ENCODE assay signal across 1 cellular context in the genomic region with DNA sequence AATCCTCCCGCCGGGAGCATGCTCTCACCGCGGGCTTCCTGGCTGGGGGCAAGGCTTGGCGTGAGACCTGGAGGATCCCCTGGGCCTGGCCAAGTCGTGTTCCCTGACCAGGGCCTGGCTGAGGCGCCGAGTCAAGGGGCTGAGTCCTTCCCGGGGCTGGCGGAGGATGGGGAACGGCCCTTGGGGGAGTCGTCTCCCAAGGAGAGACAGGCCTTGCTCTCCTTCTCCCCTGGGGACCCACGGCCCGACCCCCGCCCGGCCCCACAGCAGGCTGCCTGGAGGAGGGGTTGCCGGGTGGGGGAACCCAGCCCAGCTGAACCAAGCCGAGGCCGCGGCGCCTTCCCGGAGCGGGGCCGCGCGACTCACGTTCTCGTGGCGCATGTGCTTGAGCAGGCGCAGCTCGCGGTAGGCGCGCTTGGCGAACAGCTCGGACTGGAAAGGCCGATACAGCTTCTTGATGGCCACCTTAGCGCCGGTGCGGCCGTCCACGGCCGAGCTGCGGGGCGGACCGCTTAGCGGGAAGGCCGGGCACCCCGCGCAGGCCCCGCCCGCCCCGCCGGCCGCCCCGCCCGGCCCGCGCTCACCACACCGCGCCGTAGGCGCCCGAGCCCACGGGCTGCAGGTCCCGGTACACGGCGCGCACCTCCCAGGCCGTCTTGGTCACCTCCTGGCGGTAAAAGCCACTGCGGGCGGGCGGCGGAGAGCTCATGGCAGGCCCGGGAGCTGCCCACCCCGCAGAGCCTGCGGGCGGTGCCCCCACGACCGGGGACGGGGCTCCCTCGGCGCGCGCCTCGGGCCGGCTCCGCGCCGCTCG.
TF ChIP-seq lines count a peak whose summit lies in the region.

No MANE protein-coding gene starts in this region.

TF ChIP-seq in K562, 482 proteins besides CTCF, POLR2A, EP300 and RAD21 (continued from another document and continues in another):
- TF ChIP-seq, protein P1, sequence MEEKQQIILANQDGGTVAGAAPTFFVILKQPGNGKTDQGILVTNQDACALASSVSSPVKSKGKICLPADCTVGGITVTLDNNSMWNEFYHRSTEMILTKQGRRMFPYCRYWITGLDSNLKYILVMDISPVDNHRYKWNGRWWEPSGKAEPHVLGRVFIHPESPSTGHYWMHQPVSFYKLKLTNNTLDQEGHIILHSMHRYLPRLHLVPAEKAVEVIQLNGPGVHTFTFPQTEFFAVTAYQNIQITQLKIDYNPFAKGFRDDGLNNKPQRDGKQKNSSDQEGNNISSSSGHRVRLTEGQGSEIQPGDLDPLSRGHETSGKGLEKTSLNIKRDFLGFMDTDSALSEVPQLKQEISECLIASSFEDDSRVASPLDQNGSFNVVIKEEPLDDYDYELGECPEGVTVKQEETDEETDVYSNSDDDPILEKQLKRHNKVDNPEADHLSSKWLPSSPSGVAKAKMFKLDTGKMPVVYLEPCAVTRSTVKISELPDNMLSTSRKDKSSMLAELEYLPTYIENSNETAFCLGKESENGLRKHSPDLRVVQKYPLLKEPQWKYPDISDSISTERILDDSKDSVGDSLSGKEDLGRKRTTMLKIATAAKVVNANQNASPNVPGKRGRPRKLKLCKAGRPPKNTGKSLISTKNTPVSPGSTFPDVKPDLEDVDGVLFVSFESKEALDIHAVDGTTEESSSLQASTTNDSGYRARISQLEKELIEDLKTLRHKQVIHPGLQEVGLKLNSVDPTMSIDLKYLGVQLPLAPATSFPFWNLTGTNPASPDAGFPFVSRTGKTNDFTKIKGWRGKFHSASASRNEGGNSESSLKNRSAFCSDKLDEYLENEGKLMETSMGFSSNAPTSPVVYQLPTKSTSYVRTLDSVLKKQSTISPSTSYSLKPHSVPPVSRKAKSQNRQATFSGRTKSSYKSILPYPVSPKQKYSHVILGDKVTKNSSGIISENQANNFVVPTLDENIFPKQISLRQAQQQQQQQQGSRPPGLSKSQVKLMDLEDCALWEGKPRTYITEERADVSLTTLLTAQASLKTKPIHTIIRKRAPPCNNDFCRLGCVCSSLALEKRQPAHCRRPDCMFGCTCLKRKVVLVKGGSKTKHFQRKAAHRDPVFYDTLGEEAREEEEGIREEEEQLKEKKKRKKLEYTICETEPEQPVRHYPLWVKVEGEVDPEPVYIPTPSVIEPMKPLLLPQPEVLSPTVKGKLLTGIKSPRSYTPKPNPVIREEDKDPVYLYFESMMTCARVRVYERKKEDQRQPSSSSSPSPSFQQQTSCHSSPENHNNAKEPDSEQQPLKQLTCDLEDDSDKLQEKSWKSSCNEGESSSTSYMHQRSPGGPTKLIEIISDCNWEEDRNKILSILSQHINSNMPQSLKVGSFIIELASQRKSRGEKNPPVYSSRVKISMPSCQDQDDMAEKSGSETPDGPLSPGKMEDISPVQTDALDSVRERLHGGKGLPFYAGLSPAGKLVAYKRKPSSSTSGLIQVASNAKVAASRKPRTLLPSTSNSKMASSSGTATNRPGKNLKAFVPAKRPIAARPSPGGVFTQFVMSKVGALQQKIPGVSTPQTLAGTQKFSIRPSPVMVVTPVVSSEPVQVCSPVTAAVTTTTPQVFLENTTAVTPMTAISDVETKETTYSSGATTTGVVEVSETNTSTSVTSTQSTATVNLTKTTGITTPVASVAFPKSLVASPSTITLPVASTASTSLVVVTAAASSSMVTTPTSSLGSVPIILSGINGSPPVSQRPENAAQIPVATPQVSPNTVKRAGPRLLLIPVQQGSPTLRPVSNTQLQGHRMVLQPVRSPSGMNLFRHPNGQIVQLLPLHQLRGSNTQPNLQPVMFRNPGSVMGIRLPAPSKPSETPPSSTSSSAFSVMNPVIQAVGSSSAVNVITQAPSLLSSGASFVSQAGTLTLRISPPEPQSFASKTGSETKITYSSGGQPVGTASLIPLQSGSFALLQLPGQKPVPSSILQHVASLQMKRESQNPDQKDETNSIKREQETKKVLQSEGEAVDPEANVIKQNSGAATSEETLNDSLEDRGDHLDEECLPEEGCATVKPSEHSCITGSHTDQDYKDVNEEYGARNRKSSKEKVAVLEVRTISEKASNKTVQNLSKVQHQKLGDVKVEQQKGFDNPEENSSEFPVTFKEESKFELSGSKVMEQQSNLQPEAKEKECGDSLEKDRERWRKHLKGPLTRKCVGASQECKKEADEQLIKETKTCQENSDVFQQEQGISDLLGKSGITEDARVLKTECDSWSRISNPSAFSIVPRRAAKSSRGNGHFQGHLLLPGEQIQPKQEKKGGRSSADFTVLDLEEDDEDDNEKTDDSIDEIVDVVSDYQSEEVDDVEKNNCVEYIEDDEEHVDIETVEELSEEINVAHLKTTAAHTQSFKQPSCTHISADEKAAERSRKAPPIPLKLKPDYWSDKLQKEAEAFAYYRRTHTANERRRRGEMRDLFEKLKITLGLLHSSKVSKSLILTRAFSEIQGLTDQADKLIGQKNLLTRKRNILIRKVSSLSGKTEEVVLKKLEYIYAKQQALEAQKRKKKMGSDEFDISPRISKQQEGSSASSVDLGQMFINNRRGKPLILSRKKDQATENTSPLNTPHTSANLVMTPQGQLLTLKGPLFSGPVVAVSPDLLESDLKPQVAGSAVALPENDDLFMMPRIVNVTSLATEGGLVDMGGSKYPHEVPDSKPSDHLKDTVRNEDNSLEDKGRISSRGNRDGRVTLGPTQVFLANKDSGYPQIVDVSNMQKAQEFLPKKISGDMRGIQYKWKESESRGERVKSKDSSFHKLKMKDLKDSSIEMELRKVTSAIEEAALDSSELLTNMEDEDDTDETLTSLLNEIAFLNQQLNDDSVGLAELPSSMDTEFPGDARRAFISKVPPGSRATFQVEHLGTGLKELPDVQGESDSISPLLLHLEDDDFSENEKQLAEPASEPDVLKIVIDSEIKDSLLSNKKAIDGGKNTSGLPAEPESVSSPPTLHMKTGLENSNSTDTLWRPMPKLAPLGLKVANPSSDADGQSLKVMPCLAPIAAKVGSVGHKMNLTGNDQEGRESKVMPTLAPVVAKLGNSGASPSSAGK (IDR thresholded peaks at IDR 0.05) = peak; percentile 74; the same call in 1 of the 2 replicates
- peak; percentile 81 to 84 for TF ChIP-seq NRF1 (conservative IDR thresholded peaks at IDR 0.05 in 1 of 2, IDR thresholded peaks at IDR 0.05 in 1 of 2)
- TF ChIP-seq SAP30 (IDR thresholded peaks at IDR 0.05; ENCODE audit: borderline replicate concordance, insufficient read depth, low read depth, low read length, poor library complexity, severe bottlenecking) = peak; percentile 24
- TF ChIP-seq, protein P2, sequence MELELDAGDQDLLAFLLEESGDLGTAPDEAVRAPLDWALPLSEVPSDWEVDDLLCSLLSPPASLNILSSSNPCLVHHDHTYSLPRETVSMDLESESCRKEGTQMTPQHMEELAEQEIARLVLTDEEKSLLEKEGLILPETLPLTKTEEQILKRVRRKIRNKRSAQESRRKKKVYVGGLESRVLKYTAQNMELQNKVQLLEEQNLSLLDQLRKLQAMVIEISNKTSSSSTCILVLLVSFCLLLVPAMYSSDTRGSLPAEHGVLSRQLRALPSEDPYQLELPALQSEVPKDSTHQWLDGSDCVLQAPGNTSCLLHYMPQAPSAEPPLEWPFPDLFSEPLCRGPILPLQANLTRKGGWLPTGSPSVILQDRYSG (tag; conservative IDR thresholded peaks at IDR 0.05; ENCODE audit: low read depth) = no peak
- TF ChIP-seq CTBP1 (IDR thresholded peaks at IDR 0.05; ENCODE audit: borderline replicate concordance) = 0 out of 2 replicates have a peak, but pooled peaks have one; percentile 11
- TF ChIP-seq NONO (IDR thresholded peaks at IDR 0.05; ENCODE audit: low read depth in 2 of 2, low read length in 1 of 2) = no peak
- TF ChIP-seq, protein P3, sequence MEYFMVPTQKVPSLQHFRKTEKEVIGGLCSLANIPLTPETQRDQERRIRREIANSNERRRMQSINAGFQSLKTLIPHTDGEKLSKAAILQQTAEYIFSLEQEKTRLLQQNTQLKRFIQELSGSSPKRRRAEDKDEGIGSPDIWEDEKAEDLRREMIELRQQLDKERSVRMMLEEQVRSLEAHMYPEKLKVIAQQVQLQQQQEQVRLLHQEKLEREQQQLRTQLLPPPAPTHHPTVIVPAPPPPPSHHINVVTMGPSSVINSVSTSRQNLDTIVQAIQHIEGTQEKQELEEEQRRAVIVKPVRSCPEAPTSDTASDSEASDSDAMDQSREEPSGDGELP (CRISPR knock-in tag; IDR thresholded peaks at IDR 0.05; ENCODE audit: borderline replicate concordance) = peak; percentile 87
- TF ChIP-seq HDAC3 (IDR thresholded peaks at IDR 0.05; ENCODE audit: borderline replicate concordance, partially characterized antibody) = no peak
- TF ChIP-seq CXXC5 (CRISPR knock-in tag; IDR thresholded peaks at IDR 0.05) = peak; percentile 17
- peak; percentile 43; the same call in 1 of the 2 replicates for TF ChIP-seq BHLHE40 (IDR thresholded peaks at IDR 0.05; ENCODE audit: low read length)
- no peak for TF ChIP-seq CBFA2T2 (conservative IDR thresholded peaks at IDR 0.05)
- TF ChIP-seq, protein P4, sequence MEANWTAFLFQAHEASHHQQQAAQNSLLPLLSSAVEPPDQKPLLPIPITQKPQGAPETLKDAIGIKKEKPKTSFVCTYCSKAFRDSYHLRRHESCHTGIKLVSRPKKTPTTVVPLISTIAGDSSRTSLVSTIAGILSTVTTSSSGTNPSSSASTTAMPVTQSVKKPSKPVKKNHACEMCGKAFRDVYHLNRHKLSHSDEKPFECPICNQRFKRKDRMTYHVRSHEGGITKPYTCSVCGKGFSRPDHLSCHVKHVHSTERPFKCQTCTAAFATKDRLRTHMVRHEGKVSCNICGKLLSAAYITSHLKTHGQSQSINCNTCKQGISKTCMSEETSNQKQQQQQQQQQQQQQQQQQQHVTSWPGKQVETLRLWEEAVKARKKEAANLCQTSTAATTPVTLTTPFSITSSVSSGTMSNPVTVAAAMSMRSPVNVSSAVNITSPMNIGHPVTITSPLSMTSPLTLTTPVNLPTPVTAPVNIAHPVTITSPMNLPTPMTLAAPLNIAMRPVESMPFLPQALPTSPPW (CRISPR knock-in tag; IDR thresholded peaks at IDR 0.05) = no peak
- TF ChIP-seq MCM7 (IDR thresholded peaks at IDR 0.05) = no peak
- no peak for TF ChIP-seq ELF4 (CRISPR knock-in tag; IDR thresholded peaks at IDR 0.05)
- peak; percentile 30 for TF ChIP-seq KDM5B (IDR thresholded peaks at IDR 0.05; ENCODE audit: insufficient replicate concordance, low read depth, low read length)
- no peak for TF ChIP-seq BDP1 (IDR thresholded peaks at IDR 0.05; ENCODE audit: insufficient read depth, insufficient read length)
- TF ChIP-seq GATAD2B (IDR thresholded peaks at IDR 0.05; ENCODE audit: borderline replicate concordance) = 0 out of 2 replicates have a peak, but pooled peaks have one; percentile 49
- no peak for TF ChIP-seq ARNT (IDR thresholded peaks at IDR 0.05)
- TF ChIP-seq, protein P5, sequence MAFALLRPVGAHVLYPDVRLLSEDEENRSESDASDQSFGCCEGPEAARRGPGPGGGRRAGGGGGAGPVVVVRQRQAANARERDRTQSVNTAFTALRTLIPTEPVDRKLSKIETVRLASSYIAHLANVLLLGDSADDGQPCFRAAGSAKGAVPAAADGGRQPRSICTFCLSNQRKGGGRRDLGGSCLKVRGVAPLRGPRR (CRISPR knock-in tag; IDR thresholded peaks at IDR 0.05) = no peak
- TF ChIP-seq TCFL5 (CRISPR knock-in tag; conservative IDR thresholded peaks at IDR 0.05) = no peak
- no peak for TF ChIP-seq ERF (CRISPR knock-in tag; IDR thresholded peaks at IDR 0.05)
- 0 out of 2 replicates have a peak, but pooled peaks have one; percentile 31 for TF ChIP-seq SMAD4 (CRISPR knock-in tag; conservative IDR thresholded peaks at IDR 0.05)
- TF ChIP-seq, protein P6, sequence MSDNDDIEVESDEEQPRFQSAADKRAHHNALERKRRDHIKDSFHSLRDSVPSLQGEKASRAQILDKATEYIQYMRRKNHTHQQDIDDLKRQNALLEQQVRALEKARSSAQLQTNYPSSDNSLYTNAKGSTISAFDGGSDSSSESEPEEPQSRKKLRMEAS (CRISPR knock-in tag; IDR thresholded peaks at IDR 0.05) = peak; percentile 72; the same call in 1 of the 2 replicates
- no peak for TF ChIP-seq ZNF239 (CRISPR knock-in tag; IDR thresholded peaks at IDR 0.05)
- TF ChIP-seq SIN3B (IDR thresholded peaks at IDR 0.05; ENCODE audit: low read depth) = 0 out of 2 replicates have a peak, but pooled peaks have one; percentile 16
- no peak for TF ChIP-seq PURB (CRISPR knock-in tag; IDR thresholded peaks at IDR 0.05; ENCODE audit: low read depth)
- TF ChIP-seq ZNF263 (CRISPR knock-in tag; IDR thresholded peaks at IDR 0.05; ENCODE audit: borderline replicate concordance) = 0 out of 2 replicates have a peak, but pooled peaks have one; percentile 35
- TF ChIP-seq FIP1L1 (IDR thresholded peaks at IDR 0.05; ENCODE audit: low read depth, low read length, poor library complexity, severe bottlenecking) = peak; percentile 31
- TF ChIP-seq, protein P7, sequence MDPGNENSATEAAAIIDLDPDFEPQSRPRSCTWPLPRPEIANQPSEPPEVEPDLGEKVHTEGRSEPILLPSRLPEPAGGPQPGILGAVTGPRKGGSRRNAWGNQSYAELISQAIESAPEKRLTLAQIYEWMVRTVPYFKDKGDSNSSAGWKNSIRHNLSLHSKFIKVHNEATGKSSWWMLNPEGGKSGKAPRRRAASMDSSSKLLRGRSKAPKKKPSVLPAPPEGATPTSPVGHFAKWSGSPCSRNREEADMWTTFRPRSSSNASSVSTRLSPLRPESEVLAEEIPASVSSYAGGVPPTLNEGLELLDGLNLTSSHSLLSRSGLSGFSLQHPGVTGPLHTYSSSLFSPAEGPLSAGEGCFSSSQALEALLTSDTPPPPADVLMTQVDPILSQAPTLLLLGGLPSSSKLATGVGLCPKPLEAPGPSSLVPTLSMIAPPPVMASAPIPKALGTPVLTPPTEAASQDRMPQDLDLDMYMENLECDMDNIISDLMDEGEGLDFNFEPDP (CRISPR knock-in tag; IDR thresholded peaks at IDR 0.05) = no peak
- TF ChIP-seq RBFOX2 (IDR thresholded peaks at IDR 0.05; ENCODE audit: low read depth, low read length) = peak; percentile 60
- peak; percentile 27; the same call in 1 of the 2 replicates for TF ChIP-seq EP400 (IDR thresholded peaks at IDR 0.05)
- TF ChIP-seq, protein P8, sequence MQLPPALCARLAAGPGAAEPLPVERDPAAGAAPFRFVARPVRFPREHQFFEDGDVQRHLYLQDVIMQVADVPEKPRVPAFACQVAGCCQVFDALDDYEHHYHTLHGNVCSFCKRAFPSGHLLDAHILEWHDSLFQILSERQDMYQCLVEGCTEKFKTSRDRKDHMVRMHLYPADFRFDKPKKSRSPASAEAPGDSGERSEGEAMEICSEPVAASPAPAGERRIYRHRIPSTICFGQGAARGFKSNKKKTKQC (CRISPR knock-in tag; IDR thresholded peaks at IDR 0.05) = 0 out of 2 replicates have a peak, but pooled peaks have one; percentile 61
- TF ChIP-seq MYC (IDR thresholded peaks at IDR 0.05; ENCODE audit: low read depth, low read length) = peak; percentile 71; the same call in 1 of the 2 replicates
- no peak for TF ChIP-seq MYC (CRISPR knock-in tag; IDR thresholded peaks at IDR 0.05; ENCODE audit: borderline replicate concordance, low read depth)
- no peak for TF ChIP-seq ZSCAN29 (IDR thresholded peaks at IDR 0.05)
- TF ChIP-seq SETDB1 (IDR thresholded peaks at IDR 0.05; ENCODE audit: low read length) = no peak
- no peak for TF ChIP-seq MAZ (CRISPR knock-in tag; conservative IDR thresholded peaks at IDR 0.05 in 1 of 2, IDR thresholded peaks at IDR 0.05 in 1 of 2)
- TF ChIP-seq NR2C2 (CRISPR knock-in tag; IDR thresholded peaks at IDR 0.05) = no peak
- TF ChIP-seq NR2C2 (tag; IDR thresholded peaks at IDR 0.05) = peak; percentile 55
- peak in 1 of 2 experiments; percentile 79; a peak in 2 of 4 replicates for TF ChIP-seq SIN3A (IDR thresholded peaks at IDR 0.05; ENCODE audit: borderline replicate concordance in 2 of 2, control insufficient read depth in 1 of 2, low read depth in 2 of 2, low read length in 2 of 2)
- TF ChIP-seq POLR2G (IDR thresholded peaks at IDR 0.05; ENCODE audit: low read depth, low read length) = peak; percentile 70
- TF ChIP-seq HNRNPH1 (optimal IDR thresholded peaks at IDR 0.05; ENCODE audit: low read depth, low read length) = no peak
- no peak for TF ChIP-seq ZNF146 (CRISPR knock-in tag; IDR thresholded peaks at IDR 0.05; ENCODE audit: unreplicated experiment)
- TF ChIP-seq ZNF76 (CRISPR knock-in tag; IDR thresholded peaks at IDR 0.05; ENCODE audit: borderline replicate concordance) = no peak
- no peak for TF ChIP-seq NELFE (IDR thresholded peaks at IDR 0.05; ENCODE audit: insufficient read depth, insufficient read length)
